14 cellular contexts compared by ENCODE assay signal in genomic region chr20:23141450-23142161, GRCh38. TPM values are rescaled to one million over a fixed set of nuclear protein-coding genes. Genes with fewer than 3 reads are reported as not detected.
DNase-seq lines count a peak whose midpoint lies in the region; ATAC-seq and TF ChIP-seq lines count a peak whose summit lies in the region.
"Had no signal": no experiment of that assay in that cellular context is flagged by ENCODE, and none has a peak within 500 bp of the region (broad histone marks: within the 10 kb centered on the region; RNA-seq: fewer than 3 reads in every experiment).

No MANE protein-coding gene starts in this region.

- no peak for TF ChIP-seq EP300 in gastroesophageal sphincter (IDR thresholded peaks at IDR 0.05)

- H3K27ac ChIP-seq in RWPE2 (ENCODE audit: poor library complexity, severe bottlenecking) (peak overlapping the region; percentile 88), gastroesophageal sphincter (peak overlapping the region in 3 of 4 donors; percentile 63 to 83 (median 72)), testis (peak overlapping the region; percentile 39 to 73)

- intact Hi-C loops in testis (cut with DNase I; ENCODE audit: low total_unique reads) = no loop called here

- no peaks in the 10 kb centered on the region for H3K36me3 Mint-ChIP-seq in activated naive CD4-positive, alpha-beta T cell treated with anti-CD3 and anti-CD28 coated beads, Interleukin-2, amount 50 U/mL, for 72 hours
- H3K36me3 Mint-ChIP-seq: WTC11 had no signal

- no peak for TF ChIP-seq CTCF in RWPE2 (IDR thresholded peaks at IDR 0.05; ENCODE audit: poor library complexity, severe bottlenecking)
- TF ChIP-seq CTCF in gastroesophageal sphincter (IDR thresholded peaks at IDR 0.05) = no peak
- no peak for TF ChIP-seq CTCF in testis (IDR thresholded peaks at IDR 0.05)

- H3K9me3 ChIP-seq in RWPE2 (ENCODE audit: severe bottlenecking) (no peaks in the 10 kb centered on the region), gastroesophageal sphincter (no peaks in the 10 kb centered on the region), testis (no peaks in the 10 kb centered on the region)
- H3K9me3 ChIP-seq: SK-N-SH had no signal

- DNase-seq in activated naive CD4-positive, alpha-beta T cell treated with anti-CD3 and anti-CD28 coated beads, Interleukin-2, amount 50 U/mL, for 72 hours (ENCODE audit: low spot score in 2 of 2) = no peak
- no peak for DNase-seq in activated naive CD4-positive, alpha-beta T cell treated with Interleukin-2 at 50 U/mL for 16 hours
- no peak for DNase-seq in RWPE2 (ENCODE audit: low spot score)
- DNase-seq in testis = peak; percentile 68
- DNase-seq in EL = no peak
- DNase-seq: activated T-cell treated with anti-CD3 and anti-CD28 coated beads, Interleukin-2, amount 50 U/mL, for 24 hours; DMS79 treated with DMSO at 0.1 percent for 48 hours; NCI-H2029 treated with DMSO at 0.1 percent for 48 hours; SK-N-SH had no signal

- no CpG with 5 or more reads among the region's 10 CpGs for WGBS in gastroesophageal sphincter (ENCODE audit: low coverage in 1 of 2), 2 donors
- WGBS in testis, 2 donors = 58 to 59% methylated on average over 10 of the region's 10 CpGs

- TF ChIP-seq POLR2A in gastroesophageal sphincter (IDR thresholded peaks at IDR 0.05) = no peak
- no peak for TF ChIP-seq POLR2A in testis (IDR thresholded peaks at IDR 0.05)

- H3K36me3 ChIP-seq in RWPE2 (ENCODE audit: low read depth) = no peaks in the 10 kb centered on the region
- no peaks in the 10 kb centered on the region for H3K36me3 ChIP-seq in gastroesophageal sphincter
- no peaks in the 10 kb centered on the region for H3K36me3 ChIP-seq in testis (ENCODE audit: low read depth, missing control alignments)

- H3K4me1 ChIP-seq in RWPE2 (ENCODE audit: insufficient read depth, poor library complexity, severe bottlenecking) (peaks cover 51% of the 10 kb centered on the region), gastroesophageal sphincter (peaks cover 0 to 29% (median 12%) of the 10 kb centered on the region in 3 donors), testis (peaks cover 25% of the 10 kb centered on the region)

- H3K9me3 Mint-ChIP-seq in activated naive CD4-positive, alpha-beta T cell treated with anti-CD3 and anti-CD28 coated beads, Interleukin-2, amount 50 U/mL, for 72 hours = no peaks in the 10 kb centered on the region
- H3K9me3 Mint-ChIP-seq: activated T-cell treated with anti-CD3 and anti-CD28 coated beads, Interleukin-2, amount 50 U/mL, for 24 hours had no signal

- no peaks in the 10 kb centered on the region for H3K27me3 ChIP-seq in RWPE2 (ENCODE audit: insufficient read depth, poor library complexity, severe bottlenecking)
- H3K27me3 ChIP-seq in gastroesophageal sphincter = no peaks in the 10 kb centered on the region
- no peaks in the 10 kb centered on the region for H3K27me3 ChIP-seq in testis
- H3K27me3 ChIP-seq: hepatocyte had no signal

- peak overlapping the region; percentile 12 to 66 for H3K27ac Mint-ChIP-seq in activated naive CD4-positive, alpha-beta T cell treated with anti-CD3 and anti-CD28 coated beads, Interleukin-2, amount 50 U/mL, for 72 hours
- H3K27ac Mint-ChIP-seq: activated T-cell treated with anti-CD3 and anti-CD28 coated beads, Interleukin-2, amount 50 U/mL, for 24 hours; WTC11 had no signal

- no peak for ATAC-seq in activated naive CD4-positive, alpha-beta T cell treated with anti-CD3 and anti-CD28 coated beads, Interleukin-2, amount 50 U/mL, for 72 hours
- no peak for ATAC-seq in RWPE2 (ENCODE audit: low read depth)
- ATAC-seq in gastroesophageal sphincter = no peak
- no peak for ATAC-seq in GM19463 (IDR thresholded peaks at IDR 0.05; ENCODE audit: unreplicated experiment)
- ATAC-seq in GM21737 (IDR thresholded peaks at IDR 0.05; ENCODE audit: unreplicated experiment) = no peak
- ATAC-seq: WTC11 had no signal

- H3K4me3 ChIP-seq in RWPE2 (ENCODE audit: severe bottlenecking) (no peak overlapping the region), gastroesophageal sphincter (no peak overlapping the region), testis (no peak overlapping the region)
- H3K4me3 ChIP-seq: hepatocyte had no signal

RNA-seq across cellular contexts. Expression of gene CD93, which starts 55.5 kb away (rescaled TPM):
- under 1 TPM; 0.39 to 0.41 TPM for total RNA-seq in activated naive CD4-positive, alpha-beta T cell treated with anti-CD3 and anti-CD28 coated beads, Interleukin-2, amount 50 U/mL, for 72 hours
- 10 to 100 TPM; 20.4 to 75.4 (median 47.2) TPM for total RNA-seq in gastroesophageal sphincter
- total RNA-seq in testis = 10 to 100 TPM in 1 of 2 donors, 1 to 10 TPM in 1; 9.4 to 14.2 TPM
- 14.8 TPM for polyA plus RNA-seq in testis (ENCODE audit: insufficient read depth, low read depth, low replicate concordance)

Comparison
In these comparisons a context has a peak if more than half of its experiments do, and no peak if none do; other contexts are left out.
1. RNA of gene CD93, which starts 55.5 kb away (total RNA-seq): 20.4 to 75.4 TPM in gastroesophageal sphincter and 9.4 to 14.2 TPM in testis; 0.39 to 0.41 TPM in activated naive CD4-positive, alpha-beta T cell treated with anti-CD3 and anti-CD28 coated beads, Interleukin-2, amount 50 U/mL, for 72 hours; every median in the first group is over 4 times any median in the second.
2. Peak in every context shown above with its lines, with median percentiles within 50 percentile points of each other: H3K27ac ChIP-seq.